In the genomic region with DNA sequence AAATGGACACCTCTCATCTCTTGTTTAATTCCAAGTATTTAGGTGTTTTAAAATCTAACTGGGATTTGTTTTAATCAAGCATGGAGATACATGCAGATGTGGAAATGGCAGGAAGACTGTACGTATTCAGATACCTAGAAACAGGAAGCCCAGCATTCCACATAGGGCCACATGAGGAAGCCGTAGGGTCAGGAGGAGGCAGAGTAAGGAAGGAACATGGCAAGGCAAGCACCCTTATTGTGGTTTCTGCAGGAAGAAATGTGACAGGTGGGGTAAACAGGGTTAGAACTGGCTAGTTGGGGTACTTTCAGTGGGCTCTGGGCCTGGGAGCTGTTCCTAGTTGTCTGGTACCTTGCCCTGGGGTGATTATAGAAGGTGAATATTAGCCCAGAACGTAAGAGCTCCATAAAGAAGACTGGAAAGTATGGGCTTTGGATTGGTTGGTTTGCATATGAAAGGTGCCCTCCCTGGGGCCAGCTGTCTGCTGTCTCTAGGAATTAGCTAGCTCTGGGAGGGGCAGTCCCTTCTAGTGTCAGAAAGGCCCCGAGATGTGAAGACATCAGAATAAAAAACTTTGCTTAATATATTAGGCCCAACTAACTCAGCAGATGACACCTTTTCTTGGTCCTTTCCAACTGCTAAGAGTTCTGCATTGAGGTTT, we compare ENCODE assay signal across 26 cellular contexts.
DNase-seq lines count a peak whose midpoint lies in the region; ATAC-seq, FAIRE-seq and TF ChIP-seq lines count a peak whose summit lies in the region.
"Had no signal": no experiment of that assay in that cellular context is flagged by ENCODE, and none has a peak within 500 bp of the region (broad histone marks: within the 10 kb centered on the region; RNA-seq: fewer than 3 reads in every experiment).

No MANE protein-coding gene starts in this region.

- peak; percentile 13 for FAIRE-seq in urothelium cell line (lab: Jason Lieb, UNC)
- FAIRE-seq: A549, GM12878, GM19239 had no signal

- H3K27me3 ChIP-seq in HAP-1 (ENCODE audit: low read depth) (no peaks in the 10 kb centered on the region), WERI-Rb-1 (ENCODE audit: insufficient read depth, low read depth, severe bottlenecking) (no peaks in the 10 kb centered on the region), iPS-20b (ENCODE audit: insufficient read depth, low read length) (no peaks in the 10 kb centered on the region)
- H3K27me3 ChIP-seq: BLaER1 treated with 17β-estradiol and CSF1 and Interleukin-3, amounts not matched to agents 10 nM and 100 nM had no signal

- TF ChIP-seq CTCF in WERI-Rb-1 (IDR thresholded peaks at IDR 0.05; ENCODE audit: low read depth, low read length) = no peak

- H3K36me3 ChIP-seq in HAP-1 (replicated peaks) (no peaks in the 10 kb centered on the region), WERI-Rb-1 (no peaks in the 10 kb centered on the region), iPS-20b (ENCODE audit: insufficient read depth, low read depth, low read length) (peaks cover 12% of the 10 kb centered on the region; the same call in 1 of the 2 replicates)
- H3K36me3 ChIP-seq: BLaER1 treated with 17β-estradiol and CSF1 and Interleukin-3, amounts not matched to agents 10 nM and 100 nM had no signal

- H3K4me3 ChIP-seq in HAP-1 = no peak overlapping the region
- no peak overlapping the region for H3K4me3 ChIP-seq in WERI-Rb-1 (ENCODE audit: low read depth, low read length)
- H3K4me3 ChIP-seq in iPS-20b (ENCODE audit: low read length) = 0 out of 2 replicates have a peak overlapping the region, but pooled peaks have one; percentile 3
- H3K4me3 ChIP-seq: A549; BLaER1 treated with 17β-estradiol and CSF1 and Interleukin-3, amounts not matched to agents 10 nM and 100 nM; GM12878 had no signal

- no peak for TF ChIP-seq POLR2A in GM18505 (IDR thresholded peaks at IDR 0.05; ENCODE audit: borderline replicate concordance, extremely low read depth, insufficient read depth, insufficient read length)

- in situ Hi-C loops in HAP-1 (cut with MboI; ENCODE audit: low sequenced_read_pairs) = no loop called here

- ATAC-seq in GM18505 (IDR thresholded peaks at IDR 0.05; ENCODE audit: unreplicated experiment) = no peak
- no peak for ATAC-seq in HG03521 (IDR thresholded peaks at IDR 0.05; ENCODE audit: unreplicated experiment)
- ATAC-seq: A549, GM12878, PC-3 had no signal

- H3K9ac ChIP-seq in iPS-20b (ENCODE audit: low read depth, low read length) = no peak overlapping the region
- H3K9ac ChIP-seq: BLaER1 treated with 17β-estradiol and CSF1 and Interleukin-3, amounts not matched to agents 10 nM and 100 nM; SK-N-SH had no signal

- H3K27ac ChIP-seq in WERI-Rb-1 (no peak overlapping the region), iPS-20b (ENCODE audit: low read length) (no peak overlapping the region)
- H3K27ac ChIP-seq: A549; BLaER1 treated with 17β-estradiol and CSF1 and Interleukin-3, amounts not matched to agents 10 nM and 100 nM had no signal

- H3K4me1 ChIP-seq in HAP-1 (peaks cover 8% of the 10 kb centered on the region), iPS-20b (ENCODE audit: insufficient read depth, low read length) (peaks cover 22% of the 10 kb centered on the region; the same call in 1 of the 2 replicates)
- H3K4me1 ChIP-seq: A549 had no signal

- DNase-seq in HAP-1 (ENCODE audit: low spot score in 2 of 2) (peak; percentile 64 to 67), WERI-Rb-1 (peak; percentile 14), urothelium cell line (ENCODE audit: low spot score) (no peak), DMS153 (lab: John Stamatoyannopoulos, UW) (no peak)
- DNase-seq: AML-193; CD4-positive, alpha-beta T cell; GDM1; H7; HFFc6; NCI-H1092; NCI-H1417 treated with DMSO at 0.1 percent for 48 hours; NCI-H1694 treated with DMSO at 0.1 percent for 48 hours; NCI-H2081 treated with DMSO at 0.1 percent for 48 hours; NCI-H2171 treated with DMSO at 0.1 percent for 48 hours; NCI-H345; NCI-H510A treated with DMSO at 0.1 percent for 48 hours; PC-3; SK-N-SH; SW 1271 had no signal

- H3K9me3 ChIP-seq in HAP-1 (no peaks in the 10 kb centered on the region), WERI-Rb-1 (ENCODE audit: severe bottlenecking) (no peaks in the 10 kb centered on the region), iPS-20b (ENCODE audit: insufficient read depth, low read depth, low read length) (no peaks in the 10 kb centered on the region)
- H3K9me3 ChIP-seq: A549; BLaER1 treated with 17β-estradiol and CSF1 and Interleukin-3, amounts not matched to agents 10 nM and 100 nM; SK-N-SH had no signal

Comparison
In these comparisons a context has a peak if more than half of its experiments do, and no peak if none do; other contexts are left out.
1. DNase-seq: peak in HAP-1 (2 of 2) and WERI-Rb-1 (single experiment); none in urothelium cell line (single experiment) and DMS153 (single experiment).